25 cellular contexts compared by ENCODE assay signal in the genomic region with DNA sequence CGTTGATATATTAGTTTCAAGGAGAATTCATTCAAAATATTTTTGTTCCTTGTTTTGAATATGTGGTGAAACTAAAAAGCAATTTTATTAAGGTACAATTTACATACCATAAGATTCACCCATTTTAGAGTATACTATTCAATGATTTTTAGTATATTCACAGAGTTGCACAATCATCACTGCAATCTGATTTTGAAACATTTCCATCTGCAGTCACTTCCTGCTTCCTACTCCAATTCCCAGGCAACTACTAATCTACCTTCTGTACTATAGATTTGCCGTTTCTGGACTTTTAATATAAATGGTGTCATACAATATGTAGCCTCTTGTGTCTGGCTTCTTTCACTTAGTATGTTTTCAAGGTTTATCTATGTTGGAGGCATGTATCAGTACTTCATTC.
DNase-seq lines count a peak whose midpoint lies in the region; TF ChIP-seq lines count a peak whose summit lies in the region.
"Had no signal": no experiment of that assay in that cellular context is flagged by ENCODE, and none has a peak within 500 bp of the region (broad histone marks: within the 10 kb centered on the region; RNA-seq: fewer than 3 reads in every experiment).

No MANE protein-coding gene starts in this region.

- TF ChIP-seq POLR2A in NB4 (IDR thresholded peaks at IDR 0.05; ENCODE audit: extremely low read depth, insufficient read length), result no peak

- TF ChIP-seq CTCF in NB4 (IDR thresholded peaks at IDR 0.05; ENCODE audit: low read depth, low read length) (no peak), cardiac fibroblast (IDR thresholded peaks at IDR 0.05; ENCODE audit: low read depth, low read length) (no peak), fibroblast of villous mesenchyme (IDR thresholded peaks at IDR 0.05; ENCODE audit: insufficient read depth, low read depth, low read length) (no peak), A673 (conservative IDR thresholded peaks at IDR 0.05; ENCODE audit: low read depth, low read length) (no peak)

- no TSS peak for BruUV-seq in A673 (replicated peaks; lab: Mats Ljungman, UMichigan)

- no peak overlapping the region for H3K27ac ChIP-seq in A673 (ENCODE audit: low read depth, low read length, poor library complexity, severe bottlenecking)
- H3K27ac ChIP-seq: ascending aorta, left lung, SJSA1, skin epidermis, upper lobe of left lung had no signal

- intact Hi-C loops in A673 (cut with micrococcal nuclease; ENCODE audit: unreplicated experiment), result loop anchor here (5.0 to 10.0 kb wide), 2 partner anchors 130 to 303 kb away; no protein-coding TSS in a partner anchor

- POLR2A ChIA-PET in A673 (lab: Charles Lee; ENCODE audit: low non-redundant PET), result no interaction called here

- CTCF ChIA-PET in A673 (lab: Charles Lee), result interaction anchor here (1.6 kb wide), 1 partner anchor 133 kb away, joined by 9 read pairs; no protein-coding TSS in a partner anchor

- DNase-seq in EL (peak; percentile 9), NB4 (ENCODE audit: low read depth) (peak; percentile 6), cardiac fibroblast (ENCODE audit: low read depth in 2 of 2) (peak; percentile 4 to 56), fibroblast of villous mesenchyme (ENCODE audit: low read depth) (peak; percentile 35), A673 (ENCODE audit: low spot score) (no peak), SHP77 treated with DMSO at 0.1 percent for 48 hours (lab: John Stamatoyannopoulos, UW) (no peak), NCI-H446 treated with DMSO at 0.1 percent for 48 hours (lab: John Stamatoyannopoulos, UW) (no peak), NCI-H1048 (lab: John Stamatoyannopoulos, UW) (no peak)
- DNase-seq: activated B cell treated with CpG ODN at 0.5 μM for 24 hours; activated CD4-positive, alpha-beta T cell treated with anti-CD3 and anti-CD28 coated beads, Interleukin-2, amount 50 U/mL, for 1 hour; activated effector memory CD4-positive, alpha-beta T cell treated with anti-CD3 and anti-CD28 coated beads, Interleukin-2, amount 50 U/mL, for 16 hours; activated T-cell treated with anti-CD3 and anti-CD28 coated beads, Interleukin-2, amount 50 U/mL, for 1 hour; Calu3; DMS79 treated with DMSO at 0.1 percent for 48 hours; KG1; left lung; mesendoderm; MG63; retina; stimulated activated naive B cell treated with anti-CD40 and anti-IgM and Interleukin-4, amounts not matched to agents 10 μg/mL and 1 μg/mL and 100 μg/mL, for 72 hours; T-helper 1 cell; upper lobe of left lung had no signal

- H3K9me3 ChIP-seq in A673 (ENCODE audit: low read depth, low read length, poor library complexity, severe bottlenecking), result no peaks in the 10 kb centered on the region
- H3K9me3 ChIP-seq: ascending aorta, left lung, MG63, SJSA1, upper lobe of left lung had no signal

- no peaks in the 10 kb centered on the region for H3K36me3 ChIP-seq in A673 (ENCODE audit: insufficient read depth, low read length, poor library complexity, severe bottlenecking)
- H3K36me3 ChIP-seq: ascending aorta, left lung, MG63, SJSA1, upper lobe of left lung had no signal

- no peaks in the 10 kb centered on the region for H3K4me1 ChIP-seq in A673 (ENCODE audit: insufficient read depth, low read length, poor library complexity, severe bottlenecking)
- H3K4me1 ChIP-seq: ascending aorta, left lung, SJSA1, upper lobe of left lung had no signal

- H3K27me3 ChIP-seq in A673 (replicated peaks; ENCODE audit: insufficient read depth, low read depth, low read length, poor library complexity), result no peaks in the 10 kb centered on the region
- H3K27me3 ChIP-seq: ascending aorta, left lung, MG63, SJSA1, upper lobe of left lung had no signal

- H3K4me3 ChIP-seq in NB4 (ENCODE audit: low read depth, low read length), result no peak overlapping the region
- no peak overlapping the region for H3K4me3 ChIP-seq in cardiac fibroblast (replicated peaks in 1 of 2; ENCODE audit: low read depth in 2 of 2, low read length in 2 of 2)
- H3K4me3 ChIP-seq in fibroblast of villous mesenchyme (ENCODE audit: low read depth, low read length), result no peak overlapping the region
- H3K4me3 ChIP-seq in A673 (ENCODE audit: low read depth, low read length, poor library complexity, severe bottlenecking), result no peak overlapping the region
- H3K4me3 ChIP-seq: ascending aorta, left lung, MG63, SJSA1, skin epidermis, upper lobe of left lung had no signal

Comparison
In these comparisons a context has a peak if more than half of its experiments do, and no peak if none do; other contexts are left out.
1. DNase-seq: peak in EL (single experiment), NB4 (single experiment), cardiac fibroblast (2 of 2) and fibroblast of villous mesenchyme (single experiment); none in A673 (single experiment), SHP77 treated with DMSO at 0.1 percent for 48 hours (single experiment), NCI-H446 treated with DMSO at 0.1 percent for 48 hours (single experiment) and NCI-H1048 (single experiment).